18 cellular contexts compared by ENCODE assay signal in the genomic region with DNA sequence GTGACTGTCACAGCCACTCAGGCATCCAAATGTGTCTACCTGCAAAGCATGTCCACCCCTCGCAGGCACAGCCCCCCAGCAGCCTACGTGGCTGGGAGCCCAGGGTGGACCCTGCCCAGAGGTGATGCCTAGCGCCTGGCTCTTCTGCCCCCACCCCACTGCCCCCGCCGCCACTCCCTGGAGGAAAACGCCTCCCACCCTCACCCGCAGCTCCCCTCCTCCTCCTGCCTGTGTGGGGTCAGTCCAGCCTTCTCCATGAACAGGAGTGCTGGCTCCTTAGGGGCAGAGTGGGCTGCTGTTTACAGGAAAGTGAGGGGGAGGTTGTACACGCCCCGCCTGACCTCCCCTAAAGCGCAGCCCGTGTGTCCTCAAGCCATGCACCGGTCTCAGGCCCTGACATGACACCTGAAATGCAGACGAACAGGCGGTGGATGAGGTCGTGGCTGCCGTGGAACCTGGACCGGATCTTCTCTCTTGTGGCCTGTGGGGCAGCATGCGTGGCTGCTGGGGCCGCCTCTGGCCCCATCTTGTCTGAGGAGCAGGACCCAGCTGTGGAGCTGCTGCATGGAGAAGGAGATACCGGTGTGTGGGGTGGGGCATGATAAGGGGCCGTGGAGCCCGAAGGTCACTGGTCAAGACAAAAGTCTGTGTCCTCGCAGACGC. TPM values are rescaled to one million over a fixed set of nuclear protein-coding genes. Genes with fewer than 3 reads are reported as not detected.
DNase-seq lines count a peak whose midpoint lies in the region; ATAC-seq and TF ChIP-seq lines count a peak whose summit lies in the region.
"Had no signal": no experiment of that assay in that cellular context is flagged by ENCODE, and none has a peak within 500 bp of the region (broad histone marks: within the 10 kb centered on the region; RNA-seq: fewer than 3 reads in every experiment).

No MANE protein-coding gene starts in this region.

- H3K27ac ChIP-seq in right atrium auricular region (no peak overlapping the region), trophoblast cell (ENCODE audit: low read depth, low read length) (no peak overlapping the region)
- H3K27ac ChIP-seq in CD4-positive, alpha-beta T cell (ENCODE audit: low read depth, low read length) = no peak overlapping the region
- H3K27ac ChIP-seq: HL-60, SK-N-MC had no signal

- no peaks in the 10 kb centered on the region for H3K9me3 ChIP-seq in right atrium auricular region
- no peaks in the 10 kb centered on the region for H3K9me3 ChIP-seq in NT2/D1 (ENCODE audit: insufficient read depth, low read length)
- peaks cover 2% of the 10 kb centered on the region for H3K9me3 ChIP-seq in trophoblast cell (ENCODE audit: insufficient read depth, low read depth, low read length)
- H3K9me3 ChIP-seq in CD4-positive, alpha-beta T cell (ENCODE audit: control insufficient read depth, low read length) = no peaks in the 10 kb centered on the region

- no peak overlapping the region for H2AFZ ChIP-seq in trophoblast cell (ENCODE audit: insufficient read depth, low read length, poor library complexity)

- H2BK120ac ChIP-seq in trophoblast cell (ENCODE audit: insufficient read depth, low read length, poor library complexity) = no peak overlapping the region

- no peak overlapping the region for H3K18ac ChIP-seq in trophoblast cell (ENCODE audit: low read length)

- H4K91ac ChIP-seq in trophoblast cell (ENCODE audit: low read depth, low read length) = no peak overlapping the region

- no peak overlapping the region for H3K4me3 ChIP-seq in right atrium auricular region
- H3K4me3 ChIP-seq in NT2/D1 (ENCODE audit: insufficient read length, low read depth) = no peak overlapping the region
- H3K4me3 ChIP-seq in trophoblast cell (ENCODE audit: low read depth, low read length) = peak overlapping the region; percentile 17
- H3K4me3 ChIP-seq: SK-N-MC had no signal

- no peak overlapping the region for H3K4ac ChIP-seq in trophoblast cell (ENCODE audit: low read depth, low read length)

- peak; percentile 31 for DNase-seq in Right ventricle myocardium superior
- DNase-seq in right atrium auricular region (ENCODE audit: low spot score) = no peak
- DNase-seq in NT2/D1 (ENCODE audit: low read depth, low spot score) = no peak
- peak; percentile 25 for DNase-seq in left ventricle myocardium superior
- DNase-seq in trophoblast cell = no peak
- DNase-seq in activated CD4-positive, alpha-beta T cell treated with anti-CD3 and anti-CD28 coated beads, Interleukin-2, amount 10 ng/mL, durations not matched to agents 7 days and 5 days = no peak
- DNase-seq in HuH-7 (ENCODE audit: low spot score) = no peak
- no peak for DNase-seq in CD4-positive, alpha-beta T cell
- DNase-seq: DMS79 treated with DMSO at 0.1 percent for 48 hours, HFFc6, IMR-90, NCI-H1105 treated with DMSO at 0.1 percent for 48 hours, NCI-H2081 treated with DMSO at 0.1 percent for 48 hours, NCI-H446, NCI-H526 treated with DMSO at 0.1 percent for 48 hours, SHP77 treated with DMSO at 0.1 percent for 48 hours had no signal

- no peak overlapping the region for H3K4me3 Mint-ChIP-seq in activated CD4-positive, alpha-beta T cell treated with anti-CD3 and anti-CD28 coated beads, Interleukin-2, amount 10 ng/mL, durations not matched to agents 7 days and 5 days
- H3K4me3 Mint-ChIP-seq in CD4-positive, alpha-beta T cell = no peak overlapping the region
- H3K4me3 Mint-ChIP-seq: HFFc6 had no signal

- no peak overlapping the region for H3K14ac ChIP-seq in trophoblast cell (ENCODE audit: low read length)

- H2BK5ac ChIP-seq in trophoblast cell (ENCODE audit: low read depth, low read length, poor library complexity) = no peak overlapping the region

- H3K23ac ChIP-seq in trophoblast cell (ENCODE audit: low read length) = no peak overlapping the region

- no peak overlapping the region for H4K8ac ChIP-seq in trophoblast cell (ENCODE audit: low read depth, low read length)

- H3K4me1 ChIP-seq in right atrium auricular region = peaks cover 0 to 13% of the 10 kb centered on the region in 2 donors
- peaks cover 17% of the 10 kb centered on the region for H3K4me1 ChIP-seq in NT2/D1 (ENCODE audit: insufficient read depth, insufficient read length)
- H3K4me1 ChIP-seq in trophoblast cell (ENCODE audit: control insufficient read depth in 1 of 2, insufficient read depth in 2 of 2, low read length in 2 of 2) = no peaks in the 10 kb centered on the region

- H3K79me1 ChIP-seq in trophoblast cell (ENCODE audit: low read length) = no peaks in the 10 kb centered on the region

- H3K4me1 Mint-ChIP-seq in activated CD4-positive, alpha-beta T cell treated with anti-CD3 and anti-CD28 coated beads, Interleukin-2, amount 10 ng/mL, durations not matched to agents 7 days and 5 days = peaks cover 4% of the 10 kb centered on the region
- no peaks in the 10 kb centered on the region for H3K4me1 Mint-ChIP-seq in CD4-positive, alpha-beta T cell (ENCODE audit: low read depth)

- no peak overlapping the region for H2AK5ac ChIP-seq in trophoblast cell (ENCODE audit: low read length)

- no peak overlapping the region for H4K12ac ChIP-seq in trophoblast cell (ENCODE audit: low read depth, low read length)

- intact Hi-C loops in Right ventricle myocardium superior (cut with DNase I) = no loop called here
- intact Hi-C loops in left ventricle myocardium superior (cut with micrococcal nuclease) = no loop called here
- intact Hi-C loops in CD4-positive, alpha-beta T cell (cut with DNase I, micrococcal nuclease) = no loop called here

- H3K4me2 ChIP-seq in trophoblast cell (ENCODE audit: low read length) = no peak overlapping the region

- no peak for ATAC-seq in Right ventricle myocardium superior (ENCODE audit: poor library complexity)
- ATAC-seq in left ventricle myocardium superior = no peak
- no peak for ATAC-seq in CD4-positive, alpha-beta T cell (ENCODE audit: poor library complexity)

- POLR2A ChIA-PET in activated CD4-positive, alpha-beta T cell treated with anti-CD3 and anti-CD28 coated beads, Interleukin-2, amount 10 ng/mL, durations not matched to agents 7 days and 5 days (lab: Charles Lee) = no interaction called here
- POLR2A ChIA-PET in CD4-positive, alpha-beta T cell (lab: Charles Lee) = no interaction called here

- H3K79me2 ChIP-seq in trophoblast cell (ENCODE audit: control insufficient read depth, insufficient read depth, low read length, poor library complexity) = no peaks in the 10 kb centered on the region

- H3K27me3 Mint-ChIP-seq in activated CD4-positive, alpha-beta T cell treated with anti-CD3 and anti-CD28 coated beads, Interleukin-2, amount 10 ng/mL, durations not matched to agents 7 days and 5 days = no peaks in the 10 kb centered on the region
- no peaks in the 10 kb centered on the region for H3K27me3 Mint-ChIP-seq in CD4-positive, alpha-beta T cell

- no peak overlapping the region for H2BK12ac ChIP-seq in trophoblast cell (ENCODE audit: low read length)

- H3K36me3 Mint-ChIP-seq in activated CD4-positive, alpha-beta T cell treated with anti-CD3 and anti-CD28 coated beads, Interleukin-2, amount 10 ng/mL, durations not matched to agents 7 days and 5 days (ENCODE audit: low read depth) = no peaks in the 10 kb centered on the region
- peaks cover 4% of the 10 kb centered on the region for H3K36me3 Mint-ChIP-seq in CD4-positive, alpha-beta T cell (ENCODE audit: low read depth)

- H3K27ac Mint-ChIP-seq in activated CD4-positive, alpha-beta T cell treated with anti-CD3 and anti-CD28 coated beads, Interleukin-2, amount 10 ng/mL, durations not matched to agents 7 days and 5 days = no peak overlapping the region
- H3K27ac Mint-ChIP-seq in CD4-positive, alpha-beta T cell = no peak overlapping the region
- H3K27ac Mint-ChIP-seq: HFFc6 had no signal

- no CpG with 5 or more reads among the region's 24 CpGs for WGBS in trophoblast cell (ENCODE audit: extremely low coverage, insufficient coverage, insufficient read length)

- no peak for TF ChIP-seq CTCF in right atrium auricular region (IDR thresholded peaks at IDR 0.05)
- no peak for TF ChIP-seq CTCF in CD4-positive, alpha-beta T cell (IDR thresholded peaks at IDR 0.05)

- H3K9ac ChIP-seq in NT2/D1 (ENCODE audit: insufficient read length, low read depth) (peak overlapping the region; percentile 24), trophoblast cell (ENCODE audit: low read length) (no peak overlapping the region)

- H3K27me3 ChIP-seq in right atrium auricular region (no peaks in the 10 kb centered on the region), NT2/D1 (ENCODE audit: insufficient read depth, insufficient read length) (no peaks in the 10 kb centered on the region), trophoblast cell (ENCODE audit: insufficient read depth, low read length) (no peaks in the 10 kb centered on the region)
- no peaks in the 10 kb centered on the region for H3K27me3 ChIP-seq in CD4-positive, alpha-beta T cell (ENCODE audit: control insufficient read depth, insufficient read depth, low read length)

- H3K36me3 ChIP-seq in right atrium auricular region = no peaks in the 10 kb centered on the region
- H3K36me3 ChIP-seq in NT2/D1 (ENCODE audit: insufficient read depth, insufficient read length, low read length) = no peaks in the 10 kb centered on the region
- H3K36me3 ChIP-seq in trophoblast cell (ENCODE audit: control insufficient read depth in 1 of 2, insufficient read depth in 2 of 2, low read length in 2 of 2) = no peaks in the 10 kb centered on the region

- CTCF ChIA-PET in activated CD4-positive, alpha-beta T cell treated with anti-CD3 and anti-CD28 coated beads, Interleukin-2, amount 10 ng/mL, durations not matched to agents 7 days and 5 days (lab: Charles Lee) = interaction anchor here (1.1 kb wide), 1 partner anchor 8 kb away, joined by 3 read pairs; no protein-coding TSS in a partner anchor
- CTCF ChIA-PET in CD4-positive, alpha-beta T cell (lab: Charles Lee) = no interaction called here

- H3K9me3 Mint-ChIP-seq in activated CD4-positive, alpha-beta T cell treated with anti-CD3 and anti-CD28 coated beads, Interleukin-2, amount 10 ng/mL, durations not matched to agents 7 days and 5 days = no peaks in the 10 kb centered on the region
- no peaks in the 10 kb centered on the region for H3K9me3 Mint-ChIP-seq in CD4-positive, alpha-beta T cell
- H3K9me3 Mint-ChIP-seq: HFFc6 had no signal

RNA-seq across cellular contexts. Expression of a gene that starts 11.9 kb away (rescaled TPM):
- total RNA-seq in Right ventricle myocardium superior = 31.5 TPM
- total RNA-seq in right atrium auricular region = 10 to 100 TPM; 33.4 to 34.9 TPM
- 44.0 TPM for total RNA-seq in left ventricle myocardium superior
- 33.2 and 33.5 TPM in 2 replicates for polyA plus RNA-seq in trophoblast cell (2013)
- 10 to 100 TPM; 22.8 to 24.6 TPM for total RNA-seq in activated CD4-positive, alpha-beta T cell treated with anti-CD3 and anti-CD28 coated beads, Interleukin-2, amount 10 ng/mL, durations not matched to agents 7 days and 5 days
- total RNA-seq in CD4-positive, alpha-beta T cell = 100 to 1,000 TPM; 140 to 147 TPM

RNA-seq across cellular contexts. Expression of a gene that starts 31.9 kb away (rescaled TPM):
- total RNA-seq in Right ventricle myocardium superior (5.7 TPM), right atrium auricular region (1 to 10 TPM; 3.7 to 4.1 TPM), left ventricle myocardium superior (8.2 TPM)
- 13.2 and 13.7 TPM in 2 replicates for polyA plus RNA-seq in trophoblast cell (2013)
- 10 to 100 TPM; 25.3 to 26.4 TPM for total RNA-seq in activated CD4-positive, alpha-beta T cell treated with anti-CD3 and anti-CD28 coated beads, Interleukin-2, amount 10 ng/mL, durations not matched to agents 7 days and 5 days
- 100 to 1,000 TPM; 143 to 148 TPM for total RNA-seq in CD4-positive, alpha-beta T cell

RNA-seq across cellular contexts. Expression of a gene that starts 31.9 kb away (rescaled TPM):
- total RNA-seq in Right ventricle myocardium superior (2.3 TPM), right atrium auricular region (1 to 10 TPM; 1.3 to 2.8 TPM), left ventricle myocardium superior (1.9 TPM)
- polyA plus RNA-seq in trophoblast cell (2013) = 1.2 and 1.5 TPM in 2 replicates
- total RNA-seq in activated CD4-positive, alpha-beta T cell treated with anti-CD3 and anti-CD28 coated beads, Interleukin-2, amount 10 ng/mL, durations not matched to agents 7 days and 5 days = 1 to 10 TPM; 3.3 to 3.8 TPM
- total RNA-seq in CD4-positive, alpha-beta T cell = 1 to 10 TPM; 2.1 to 2.3 TPM

Comparison
In these comparisons a context has a peak if more than half of its experiments do, and no peak if none do; other contexts are left out.
1. DNase-seq: peak in Right ventricle myocardium superior (single experiment) and left ventricle myocardium superior (single experiment); none in right atrium auricular region (single experiment), NT2/D1 (single experiment), trophoblast cell (0 of 2), activated CD4-positive, alpha-beta T cell treated with anti-CD3 and anti-CD28 coated beads, Interleukin-2, amount 10 ng/mL, durations not matched to agents 7 days and 5 days (single experiment), HuH-7 (single experiment) and CD4-positive, alpha-beta T cell (0 of 10).
2. RNA of a gene that starts 31.9 kb away (total RNA-seq): 143 to 148 TPM in CD4-positive, alpha-beta T cell; 25.3 to 26.4 TPM in activated CD4-positive, alpha-beta T cell treated with anti-CD3 and anti-CD28 coated beads, Interleukin-2, amount 10 ng/mL, durations not matched to agents 7 days and 5 days, 8.2 TPM in left ventricle myocardium superior (single experiment), 5.7 TPM in Right ventricle myocardium superior (single experiment) and 3.7 to 4.1 TPM in right atrium auricular region; every median in the first group is over 4 times any median in the second.